Comparison of ENCODE assay signal across 1 cellular context in the genomic region with DNA sequence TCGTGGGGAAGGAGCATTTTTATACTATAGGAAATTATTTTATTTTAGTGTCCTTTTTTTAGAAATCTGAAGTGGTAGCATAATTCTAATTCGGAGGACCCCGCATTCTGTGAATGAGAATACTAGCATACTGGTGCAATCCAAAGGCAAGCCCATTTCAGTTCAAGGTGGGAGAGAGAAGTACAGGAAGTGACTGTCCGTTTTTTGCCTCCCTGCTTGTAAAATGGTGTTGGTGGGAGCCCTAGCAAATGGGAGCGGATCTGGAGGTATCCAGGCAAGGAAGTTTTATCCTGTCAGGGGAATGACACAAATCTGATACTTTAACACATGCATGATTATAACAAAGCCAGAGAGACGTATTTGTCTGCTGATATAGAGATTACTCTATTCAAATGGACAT.
TF ChIP-seq lines count a peak whose summit lies in the region.

No MANE protein-coding gene starts in this region.

TF ChIP-seq in K562, 482 proteins besides CTCF, POLR2A, EP300 and RAD21 (continued from another document):
- TF ChIP-seq SRSF1 (IDR thresholded peaks at IDR 0.05; ENCODE audit: low read depth, low read length) = no peak
- TF ChIP-seq RBBP5 (IDR thresholded peaks at IDR 0.05; ENCODE audit: borderline replicate concordance, insufficient read depth, low read length, poor library complexity, severe bottlenecking) = no peak
- TF ChIP-seq, protein P1, sequence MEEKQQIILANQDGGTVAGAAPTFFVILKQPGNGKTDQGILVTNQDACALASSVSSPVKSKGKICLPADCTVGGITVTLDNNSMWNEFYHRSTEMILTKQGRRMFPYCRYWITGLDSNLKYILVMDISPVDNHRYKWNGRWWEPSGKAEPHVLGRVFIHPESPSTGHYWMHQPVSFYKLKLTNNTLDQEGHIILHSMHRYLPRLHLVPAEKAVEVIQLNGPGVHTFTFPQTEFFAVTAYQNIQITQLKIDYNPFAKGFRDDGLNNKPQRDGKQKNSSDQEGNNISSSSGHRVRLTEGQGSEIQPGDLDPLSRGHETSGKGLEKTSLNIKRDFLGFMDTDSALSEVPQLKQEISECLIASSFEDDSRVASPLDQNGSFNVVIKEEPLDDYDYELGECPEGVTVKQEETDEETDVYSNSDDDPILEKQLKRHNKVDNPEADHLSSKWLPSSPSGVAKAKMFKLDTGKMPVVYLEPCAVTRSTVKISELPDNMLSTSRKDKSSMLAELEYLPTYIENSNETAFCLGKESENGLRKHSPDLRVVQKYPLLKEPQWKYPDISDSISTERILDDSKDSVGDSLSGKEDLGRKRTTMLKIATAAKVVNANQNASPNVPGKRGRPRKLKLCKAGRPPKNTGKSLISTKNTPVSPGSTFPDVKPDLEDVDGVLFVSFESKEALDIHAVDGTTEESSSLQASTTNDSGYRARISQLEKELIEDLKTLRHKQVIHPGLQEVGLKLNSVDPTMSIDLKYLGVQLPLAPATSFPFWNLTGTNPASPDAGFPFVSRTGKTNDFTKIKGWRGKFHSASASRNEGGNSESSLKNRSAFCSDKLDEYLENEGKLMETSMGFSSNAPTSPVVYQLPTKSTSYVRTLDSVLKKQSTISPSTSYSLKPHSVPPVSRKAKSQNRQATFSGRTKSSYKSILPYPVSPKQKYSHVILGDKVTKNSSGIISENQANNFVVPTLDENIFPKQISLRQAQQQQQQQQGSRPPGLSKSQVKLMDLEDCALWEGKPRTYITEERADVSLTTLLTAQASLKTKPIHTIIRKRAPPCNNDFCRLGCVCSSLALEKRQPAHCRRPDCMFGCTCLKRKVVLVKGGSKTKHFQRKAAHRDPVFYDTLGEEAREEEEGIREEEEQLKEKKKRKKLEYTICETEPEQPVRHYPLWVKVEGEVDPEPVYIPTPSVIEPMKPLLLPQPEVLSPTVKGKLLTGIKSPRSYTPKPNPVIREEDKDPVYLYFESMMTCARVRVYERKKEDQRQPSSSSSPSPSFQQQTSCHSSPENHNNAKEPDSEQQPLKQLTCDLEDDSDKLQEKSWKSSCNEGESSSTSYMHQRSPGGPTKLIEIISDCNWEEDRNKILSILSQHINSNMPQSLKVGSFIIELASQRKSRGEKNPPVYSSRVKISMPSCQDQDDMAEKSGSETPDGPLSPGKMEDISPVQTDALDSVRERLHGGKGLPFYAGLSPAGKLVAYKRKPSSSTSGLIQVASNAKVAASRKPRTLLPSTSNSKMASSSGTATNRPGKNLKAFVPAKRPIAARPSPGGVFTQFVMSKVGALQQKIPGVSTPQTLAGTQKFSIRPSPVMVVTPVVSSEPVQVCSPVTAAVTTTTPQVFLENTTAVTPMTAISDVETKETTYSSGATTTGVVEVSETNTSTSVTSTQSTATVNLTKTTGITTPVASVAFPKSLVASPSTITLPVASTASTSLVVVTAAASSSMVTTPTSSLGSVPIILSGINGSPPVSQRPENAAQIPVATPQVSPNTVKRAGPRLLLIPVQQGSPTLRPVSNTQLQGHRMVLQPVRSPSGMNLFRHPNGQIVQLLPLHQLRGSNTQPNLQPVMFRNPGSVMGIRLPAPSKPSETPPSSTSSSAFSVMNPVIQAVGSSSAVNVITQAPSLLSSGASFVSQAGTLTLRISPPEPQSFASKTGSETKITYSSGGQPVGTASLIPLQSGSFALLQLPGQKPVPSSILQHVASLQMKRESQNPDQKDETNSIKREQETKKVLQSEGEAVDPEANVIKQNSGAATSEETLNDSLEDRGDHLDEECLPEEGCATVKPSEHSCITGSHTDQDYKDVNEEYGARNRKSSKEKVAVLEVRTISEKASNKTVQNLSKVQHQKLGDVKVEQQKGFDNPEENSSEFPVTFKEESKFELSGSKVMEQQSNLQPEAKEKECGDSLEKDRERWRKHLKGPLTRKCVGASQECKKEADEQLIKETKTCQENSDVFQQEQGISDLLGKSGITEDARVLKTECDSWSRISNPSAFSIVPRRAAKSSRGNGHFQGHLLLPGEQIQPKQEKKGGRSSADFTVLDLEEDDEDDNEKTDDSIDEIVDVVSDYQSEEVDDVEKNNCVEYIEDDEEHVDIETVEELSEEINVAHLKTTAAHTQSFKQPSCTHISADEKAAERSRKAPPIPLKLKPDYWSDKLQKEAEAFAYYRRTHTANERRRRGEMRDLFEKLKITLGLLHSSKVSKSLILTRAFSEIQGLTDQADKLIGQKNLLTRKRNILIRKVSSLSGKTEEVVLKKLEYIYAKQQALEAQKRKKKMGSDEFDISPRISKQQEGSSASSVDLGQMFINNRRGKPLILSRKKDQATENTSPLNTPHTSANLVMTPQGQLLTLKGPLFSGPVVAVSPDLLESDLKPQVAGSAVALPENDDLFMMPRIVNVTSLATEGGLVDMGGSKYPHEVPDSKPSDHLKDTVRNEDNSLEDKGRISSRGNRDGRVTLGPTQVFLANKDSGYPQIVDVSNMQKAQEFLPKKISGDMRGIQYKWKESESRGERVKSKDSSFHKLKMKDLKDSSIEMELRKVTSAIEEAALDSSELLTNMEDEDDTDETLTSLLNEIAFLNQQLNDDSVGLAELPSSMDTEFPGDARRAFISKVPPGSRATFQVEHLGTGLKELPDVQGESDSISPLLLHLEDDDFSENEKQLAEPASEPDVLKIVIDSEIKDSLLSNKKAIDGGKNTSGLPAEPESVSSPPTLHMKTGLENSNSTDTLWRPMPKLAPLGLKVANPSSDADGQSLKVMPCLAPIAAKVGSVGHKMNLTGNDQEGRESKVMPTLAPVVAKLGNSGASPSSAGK (IDR thresholded peaks at IDR 0.05) = no peak
- no peak for TF ChIP-seq ILF3 (IDR thresholded peaks at IDR 0.05; ENCODE audit: borderline replicate concordance)
- TF ChIP-seq HNRNPL (IDR thresholded peaks at IDR 0.05; ENCODE audit: low read depth, low read length) = no peak
- no peak for TF ChIP-seq ARHGAP35 (IDR thresholded peaks at IDR 0.05; ENCODE audit: partially characterized antibody)
- TF ChIP-seq ZNF184 (CRISPR knock-in tag; IDR thresholded peaks at IDR 0.05) = no peak
- no peak for TF ChIP-seq NRF1 (conservative IDR thresholded peaks at IDR 0.05 in 1 of 2, IDR thresholded peaks at IDR 0.05 in 1 of 2)
- no peak for TF ChIP-seq RAD51 (IDR thresholded peaks at IDR 0.05; ENCODE audit: borderline replicate concordance, low read depth)
- no peak for TF ChIP-seq ZNF561 (CRISPR knock-in tag; conservative IDR thresholded peaks at IDR 0.05)
